In the genomic region with DNA sequence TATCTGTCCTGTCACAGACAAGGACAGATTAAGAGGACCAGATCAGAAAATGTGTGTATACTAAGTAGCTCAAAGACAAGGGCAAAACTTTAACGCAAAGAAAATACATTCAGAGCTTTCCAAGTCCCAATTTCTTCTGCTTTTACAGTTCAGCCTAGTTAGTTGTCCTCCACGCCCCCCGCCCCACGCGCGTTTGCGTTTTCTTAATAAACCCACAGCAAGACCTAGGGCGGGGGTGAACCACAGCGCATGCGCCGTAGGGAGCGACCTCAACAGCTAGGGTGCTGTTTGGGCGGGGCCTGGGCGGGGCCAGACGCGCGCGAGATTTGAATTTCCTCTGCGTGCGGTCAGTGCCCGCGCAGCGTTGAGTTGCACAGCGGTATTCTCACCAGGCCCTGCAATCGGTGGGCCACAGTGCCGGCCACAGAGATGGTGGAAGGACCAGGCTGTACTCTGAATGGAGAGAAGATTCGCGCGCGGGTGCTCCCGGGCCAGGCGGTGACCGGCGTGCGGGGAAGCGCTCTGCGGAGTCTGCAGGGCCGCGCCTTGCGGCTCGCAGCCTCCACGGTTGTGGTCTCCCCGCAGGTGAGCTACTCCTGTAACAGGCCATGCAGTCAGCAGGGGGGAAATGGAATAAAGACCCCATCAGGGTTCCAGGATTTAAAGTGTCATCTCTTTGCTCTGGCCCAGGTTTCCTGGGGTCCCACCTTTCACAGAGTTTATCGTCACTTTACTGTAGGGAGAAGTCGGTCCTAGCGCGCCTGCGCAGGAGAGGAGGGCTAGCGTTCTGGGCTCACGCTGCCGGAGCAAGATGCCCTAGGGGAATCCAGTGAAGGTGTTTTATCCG, we compare ENCODE assay signal across 1 cellular context.
TF ChIP-seq lines count a peak whose summit lies in the region.

A gene with protein sequence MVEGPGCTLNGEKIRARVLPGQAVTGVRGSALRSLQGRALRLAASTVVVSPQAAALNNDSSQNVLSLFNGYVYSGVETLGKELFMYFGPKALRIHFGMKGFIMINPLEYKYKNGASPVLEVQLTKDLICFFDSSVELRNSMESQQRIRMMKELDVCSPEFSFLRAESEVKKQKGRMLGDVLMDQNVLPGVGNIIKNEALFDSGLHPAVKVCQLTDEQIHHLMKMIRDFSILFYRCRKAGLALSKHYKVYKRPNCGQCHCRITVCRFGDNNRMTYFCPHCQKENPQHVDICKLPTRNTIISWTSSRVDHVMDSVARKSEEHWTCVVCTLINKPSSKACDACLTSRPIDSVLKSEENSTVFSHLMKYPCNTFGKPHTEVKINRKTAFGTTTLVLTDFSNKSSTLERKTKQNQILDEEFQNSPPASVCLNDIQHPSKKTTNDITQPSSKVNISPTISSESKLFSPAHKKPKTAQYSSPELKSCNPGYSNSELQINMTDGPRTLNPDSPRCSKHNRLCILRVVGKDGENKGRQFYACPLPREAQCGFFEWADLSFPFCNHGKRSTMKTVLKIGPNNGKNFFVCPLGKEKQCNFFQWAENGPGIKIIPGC (plus strand): TSS at position 350 of the 847 bp plus-strand sequence. CDS start 80 bp downstream, at position 430.

TF ChIP-seq in GM12878, 131 proteins besides CTCF, POLR2A, EP300 and RAD21 (continued from another document):
- TF ChIP-seq, protein P1, sequence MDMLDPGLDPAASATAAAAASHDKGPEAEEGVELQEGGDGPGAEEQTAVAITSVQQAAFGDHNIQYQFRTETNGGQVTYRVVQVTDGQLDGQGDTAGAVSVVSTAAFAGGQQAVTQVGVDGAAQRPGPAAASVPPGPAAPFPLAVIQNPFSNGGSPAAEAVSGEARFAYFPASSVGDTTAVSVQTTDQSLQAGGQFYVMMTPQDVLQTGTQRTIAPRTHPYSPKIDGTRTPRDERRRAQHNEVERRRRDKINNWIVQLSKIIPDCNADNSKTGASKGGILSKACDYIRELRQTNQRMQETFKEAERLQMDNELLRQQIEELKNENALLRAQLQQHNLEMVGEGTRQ (IDR thresholded peaks at IDR 0.05; ENCODE audit: borderline replicate concordance, low read depth, low read length) = no peak
- no peak for TF ChIP-seq STAT3 (IDR thresholded peaks at IDR 0.05; ENCODE audit: low read depth, low read length)
- TF ChIP-seq MYC (IDR thresholded peaks at IDR 0.05; ENCODE audit: insufficient read depth, insufficient read length, insufficient replicate concordance, low read length, severe bottlenecking) = no peak
- TF ChIP-seq NFYA (IDR thresholded peaks at IDR 0.05; ENCODE audit: borderline replicate concordance, low read depth, low read length) = no peak
- TF ChIP-seq FOS (IDR thresholded peaks at IDR 0.05; ENCODE audit: borderline replicate concordance, extremely low read depth, insufficient read length) = no peak
